In the genomic region with DNA sequence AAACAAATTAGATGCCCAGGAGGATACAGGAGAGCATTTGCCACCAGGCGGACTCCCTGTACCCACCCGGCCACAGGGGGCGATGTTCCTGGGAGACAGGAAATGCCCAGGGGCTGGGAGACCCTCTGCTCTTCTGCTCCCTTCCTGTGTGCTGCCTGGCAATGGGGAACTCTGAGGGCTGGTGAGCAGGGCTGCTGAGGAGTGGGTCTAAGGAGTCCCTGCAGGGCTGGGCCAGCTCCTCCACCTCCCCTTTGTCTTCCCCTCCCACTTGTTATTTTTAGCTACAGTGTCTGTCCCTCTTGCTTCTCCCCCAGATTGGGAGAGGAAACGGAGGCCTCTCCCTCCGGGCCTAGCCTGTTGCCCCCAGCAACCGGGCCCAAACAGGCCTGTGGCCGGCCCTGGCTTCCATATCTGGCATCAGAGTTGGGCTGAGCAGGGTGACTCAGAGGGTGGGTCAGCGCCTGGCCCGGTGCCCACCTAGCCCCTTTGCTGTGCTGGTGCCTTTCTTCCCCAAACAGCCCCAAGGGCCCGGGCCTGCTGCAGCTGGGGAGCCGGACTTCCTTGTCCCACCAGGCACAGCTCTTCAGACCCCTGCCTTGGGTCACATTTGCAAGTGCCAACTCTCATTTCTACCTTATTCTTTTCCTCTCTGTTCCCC, we compare ENCODE assay signal across 9 cellular contexts. TPM values are rescaled to one million over a fixed set of nuclear protein-coding genes. Genes with fewer than 3 reads are reported as not detected.
DNase-seq lines count a peak whose midpoint lies in the region; ATAC-seq and TF ChIP-seq lines count a peak whose summit lies in the region.
"Had no signal": no experiment of that assay in that cellular context is flagged by ENCODE, and none has a peak within 500 bp of the region (broad histone marks: within the 10 kb centered on the region; RNA-seq: fewer than 3 reads in every experiment).

No MANE protein-coding gene starts in this region.

- peaks cover 80% of the 10 kb centered on the region for H3K4me1 ChIP-seq in cardiac muscle cell (ENCODE audit: low read depth)

- no peak overlapping the region for H3K4me3 ChIP-seq in cardiac muscle cell

- peak overlapping the region; percentile 78 to 97 for H3K27ac Mint-ChIP-seq in activated naive CD4-positive, alpha-beta T cell treated with anti-CD3 and anti-CD28 coated beads, Interleukin-2, amount 50 U/mL, for 72 hours

- peak; percentile 46 for ATAC-seq in HG03175 (IDR thresholded peaks at IDR 0.05; ENCODE audit: unreplicated experiment)
- ATAC-seq in activated naive CD4-positive, alpha-beta T cell treated with anti-CD3 and anti-CD28 coated beads, Interleukin-2, amount 50 U/mL, for 72 hours, result peak; percentile 37 to 41

- H3K9me3 ChIP-seq in cardiac muscle cell (ENCODE audit: low read depth), result no peaks in the 10 kb centered on the region
- H3K9me3 ChIP-seq: neutrophil had no signal

- H3K36me3 Mint-ChIP-seq in activated naive CD4-positive, alpha-beta T cell treated with anti-CD3 and anti-CD28 coated beads, Interleukin-2, amount 50 U/mL, for 72 hours, result peaks cover 0 to 8% of the 10 kb centered on the region in 2 donors

- DNase-seq in GM10266 (ENCODE audit: extremely low spot score) (no peak), RKO (ENCODE audit: low spot score) (peak; percentile 46), cardiac muscle cell (ENCODE audit: low read depth in 1 of 2, low spot score in 1 of 2) (peak; percentile 86 to 98), renal cortical epithelial cell (ENCODE audit: low read depth) (peak; percentile 91), epidermal melanocyte (ENCODE audit: insufficient read length, low spot score) (no peak), NCI-H526 treated with DMSO at 0.1 percent for 48 hours (lab: John Stamatoyannopoulos, UW) (no peak)
- peak; percentile 62 to 86 for DNase-seq in activated naive CD4-positive, alpha-beta T cell treated with anti-CD3 and anti-CD28 coated beads, Interleukin-2, amount 50 U/mL, for 72 hours (ENCODE audit: low spot score in 2 of 2)

- no peaks in the 10 kb centered on the region for H3K27me3 ChIP-seq in cardiac muscle cell

- H3K36me3 ChIP-seq in cardiac muscle cell, result peaks cover 7% of the 10 kb centered on the region
- H3K36me3 ChIP-seq: neutrophil had no signal

- no peaks in the 10 kb centered on the region for H3K9me3 Mint-ChIP-seq in activated naive CD4-positive, alpha-beta T cell treated with anti-CD3 and anti-CD28 coated beads, Interleukin-2, amount 50 U/mL, for 72 hours

- peak; percentile 27 for TF ChIP-seq CTCF in GM10266 (IDR thresholded peaks at IDR 0.05; ENCODE audit: control insufficient read depth, insufficient read depth, low read depth, missing control alignments)
- TF ChIP-seq CTCF in cardiac muscle cell (IDR thresholded peaks at IDR 0.05; ENCODE audit: low read depth, low read length), result peak; percentile 54

- peak overlapping the region; percentile 97 for H3K27ac ChIP-seq in cardiac muscle cell
- H3K27ac ChIP-seq: neutrophil had no signal

RNA-seq across cellular contexts. Expression of a gene that starts 11.7 kb away (rescaled TPM):
- 100 to 1,000 TPM; 116 to 147 TPM for total RNA-seq in activated naive CD4-positive, alpha-beta T cell treated with anti-CD3 and anti-CD28 coated beads, Interleukin-2, amount 50 U/mL, for 72 hours
- 128 and 139 TPM in 2 replicates for total RNA-seq in cardiac muscle cell
- polyA plus RNA-seq in cardiac muscle cell, result 99.4 and 149 TPM in 2 replicates
- total RNA-seq in renal cortical epithelial cell, result 420 and 617 TPM in 2 replicates

RNA-seq across cellular contexts. Expression of a gene that starts 27.2 kb away (rescaled TPM):
- total RNA-seq in activated naive CD4-positive, alpha-beta T cell treated with anti-CD3 and anti-CD28 coated beads, Interleukin-2, amount 50 U/mL, for 72 hours, result 10 to 100 TPM; 10.5 to 36.2 TPM
- total RNA-seq in cardiac muscle cell (3.6 and 8.6 TPM in 2 replicates), renal cortical epithelial cell (0.69 and 7.4 TPM in 2 replicates)
- polyA plus RNA-seq in cardiac muscle cell, result 0.65 and 2.9 TPM in 2 replicates

RNA-seq across cellular contexts. Expression of a gene that starts 43.9 kb away (rescaled TPM):
- total RNA-seq in activated naive CD4-positive, alpha-beta T cell treated with anti-CD3 and anti-CD28 coated beads, Interleukin-2, amount 50 U/mL, for 72 hours, result under 1 TPM; 0.16 to 0.49 TPM
- total RNA-seq in cardiac muscle cell (48.8 and 58.6 TPM in 2 replicates), renal cortical epithelial cell (5.0 and 7.1 TPM in 2 replicates)
- polyA plus RNA-seq in cardiac muscle cell, result 17.2 and 24.8 TPM in 2 replicates

Comparison
In these comparisons a context has a peak if more than half of its experiments do, and no peak if none do; other contexts are left out.
1. DNase-seq: peak in RKO (single experiment), activated naive CD4-positive, alpha-beta T cell treated with anti-CD3 and anti-CD28 coated beads, Interleukin-2, amount 50 U/mL, for 72 hours (2 of 2), cardiac muscle cell (2 of 2) and renal cortical epithelial cell (single experiment); none in GM10266 (single experiment), epidermal melanocyte (single experiment) and NCI-H526 treated with DMSO at 0.1 percent for 48 hours (single experiment).